Comparison of ENCODE assay signal across 1 cellular context in the genomic region with DNA sequence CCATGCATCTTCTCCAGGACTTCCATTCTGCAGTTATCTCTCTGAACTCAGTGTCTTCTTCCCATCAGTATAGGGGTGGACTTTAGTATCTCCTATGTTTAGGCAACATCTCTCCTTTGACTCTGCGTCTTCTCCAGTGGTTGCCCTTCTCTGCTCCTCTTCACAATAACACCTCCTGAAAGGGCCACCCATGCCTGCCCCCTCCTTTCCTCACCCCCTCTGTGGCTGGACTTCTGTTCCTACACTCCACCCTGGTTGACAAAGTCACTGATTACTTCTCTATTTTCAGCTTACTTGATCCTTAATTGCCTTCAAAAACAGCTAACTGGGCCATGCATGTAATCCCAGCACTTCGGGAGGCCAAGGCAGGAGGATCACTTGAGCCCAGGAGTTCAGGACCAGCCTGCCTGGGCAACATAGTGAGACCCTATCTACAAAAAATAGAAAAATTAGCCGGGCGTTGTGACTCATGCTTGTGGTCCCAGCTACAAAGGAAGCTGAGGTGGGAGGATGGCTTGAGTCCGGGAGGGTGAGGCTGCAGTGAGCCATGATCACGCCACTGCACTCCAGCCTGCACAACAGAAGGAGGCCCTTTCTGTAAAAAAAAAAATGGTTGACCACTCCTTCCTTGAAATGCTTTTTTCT.
TF ChIP-seq lines count a peak whose summit lies in the region.

No MANE protein-coding gene starts in this region.

TF ChIP-seq in WTC11, 78 proteins besides CTCF, POLR2A, EP300 and RAD21 (continued from another document):
- TF ChIP-seq, protein P1, sequence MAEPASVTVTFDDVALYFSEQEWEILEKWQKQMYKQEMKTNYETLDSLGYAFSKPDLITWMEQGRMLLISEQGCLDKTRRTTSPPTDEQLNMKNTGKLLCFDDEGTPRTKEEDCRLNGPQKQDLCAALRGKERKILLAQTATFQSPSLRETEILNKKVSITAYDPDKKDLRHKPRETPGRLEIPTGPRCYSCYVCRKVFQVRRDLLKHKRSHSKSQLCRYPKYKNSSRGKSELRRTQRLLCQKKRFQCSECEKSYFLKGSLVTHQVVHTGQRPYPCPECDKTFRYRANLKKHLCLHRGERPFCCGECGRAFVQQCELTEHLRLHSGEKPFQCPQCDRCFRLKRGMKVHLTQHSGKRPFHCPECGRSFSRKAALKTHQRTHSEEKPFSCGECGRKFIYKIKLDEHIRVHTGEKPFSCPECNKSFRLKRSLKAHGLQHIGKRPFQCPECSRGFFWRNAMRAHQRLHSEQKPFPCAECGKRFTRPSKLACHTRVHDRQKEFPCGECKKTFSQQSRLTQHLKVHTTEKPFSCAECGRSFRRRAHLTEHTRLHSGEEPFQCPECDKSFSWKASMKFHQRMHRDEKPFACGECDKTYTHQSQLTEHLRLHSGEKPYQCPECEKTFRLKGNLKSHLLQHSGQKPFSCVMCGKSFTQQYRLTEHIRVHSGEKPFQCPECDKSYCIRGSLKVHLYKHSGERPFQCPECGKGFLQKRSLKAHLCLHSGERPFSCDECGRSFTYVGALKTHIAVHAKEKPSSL (CRISPR knock-in tag; conservative IDR thresholded peaks at IDR 0.05), result no peak
- no peak for TF ChIP-seq NR1H2 (CRISPR knock-in tag; IDR thresholded peaks at IDR 0.05)
- TF ChIP-seq, protein P2, sequence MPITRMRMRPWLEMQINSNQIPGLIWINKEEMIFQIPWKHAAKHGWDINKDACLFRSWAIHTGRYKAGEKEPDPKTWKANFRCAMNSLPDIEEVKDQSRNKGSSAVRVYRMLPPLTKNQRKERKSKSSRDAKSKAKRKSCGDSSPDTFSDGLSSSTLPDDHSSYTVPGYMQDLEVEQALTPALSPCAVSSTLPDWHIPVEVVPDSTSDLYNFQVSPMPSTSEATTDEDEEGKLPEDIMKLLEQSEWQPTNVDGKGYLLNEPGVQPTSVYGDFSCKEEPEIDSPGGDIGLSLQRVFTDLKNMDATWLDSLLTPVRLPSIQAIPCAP (CRISPR knock-in tag; IDR thresholded peaks at IDR 0.05), result no peak
- TF ChIP-seq HMGA2 (CRISPR knock-in tag; IDR thresholded peaks at IDR 0.05), result no peak
- TF ChIP-seq CBFB (CRISPR knock-in tag; IDR thresholded peaks at IDR 0.05; ENCODE audit: low read depth), result no peak
- TF ChIP-seq NR2C2 (CRISPR knock-in tag; IDR thresholded peaks at IDR 0.05), result no peak
- no peak for TF ChIP-seq GABPB1 (CRISPR knock-in tag; IDR thresholded peaks at IDR 0.05)
- TF ChIP-seq, protein P3, sequence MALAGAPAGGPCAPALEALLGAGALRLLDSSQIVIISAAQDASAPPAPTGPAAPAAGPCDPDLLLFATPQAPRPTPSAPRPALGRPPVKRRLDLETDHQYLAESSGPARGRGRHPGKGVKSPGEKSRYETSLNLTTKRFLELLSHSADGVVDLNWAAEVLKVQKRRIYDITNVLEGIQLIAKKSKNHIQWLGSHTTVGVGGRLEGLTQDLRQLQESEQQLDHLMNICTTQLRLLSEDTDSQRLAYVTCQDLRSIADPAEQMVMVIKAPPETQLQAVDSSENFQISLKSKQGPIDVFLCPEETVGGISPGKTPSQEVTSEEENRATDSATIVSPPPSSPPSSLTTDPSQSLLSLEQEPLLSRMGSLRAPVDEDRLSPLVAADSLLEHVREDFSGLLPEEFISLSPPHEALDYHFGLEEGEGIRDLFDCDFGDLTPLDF (CRISPR knock-in tag; IDR thresholded peaks at IDR 0.05), result no peak
- no peak for TF ChIP-seq MXD4 (CRISPR knock-in tag; IDR thresholded peaks at IDR 0.05; ENCODE audit: borderline replicate concordance)
- TF ChIP-seq OVOL2 (CRISPR knock-in tag; IDR thresholded peaks at IDR 0.05; ENCODE audit: borderline replicate concordance), result no peak
- no peak for TF ChIP-seq GTF2I (CRISPR knock-in tag; conservative IDR thresholded peaks at IDR 0.05)
